Comparison of ENCODE assay signal across 8 cellular contexts in genomic region chr10:22002531-22003110, GRCh38. TPM values are rescaled to one million over a fixed set of nuclear protein-coding genes. Genes with fewer than 3 reads are reported as not detected.
A peak's percentile ranks its signal among the peaks of the same experiment; 100 is the strongest.
DNase-seq lines count a peak whose midpoint lies in the region; ATAC-seq and TF ChIP-seq lines count a peak whose summit lies in the region.

No MANE protein-coding gene starts in this region.

- H3K27me3 Mint-ChIP-seq in activated naive CD8-positive, alpha-beta T cell treated with anti-CD3 and anti-CD28 coated beads, Interleukin-2, amount 10 ng/mL, durations not matched to agents 7 days and 5 days: peaks cover 12% of the 10 kb centered on the region

- peak overlapping the region; percentile 98 for H3K4me3 Mint-ChIP-seq in activated naive CD8-positive, alpha-beta T cell treated with anti-CD3 and anti-CD28 coated beads, Interleukin-2, amount 10 ng/mL, durations not matched to agents 7 days and 5 days

- DNase-seq in NCI-H2227 (lab: John Stamatoyannopoulos, UW; ENCODE audit: unreplicated experiment): peak; percentile 31
- DNase-seq in NCI-H2227 treated with DMSO at 0.1 percent for 48 hours (lab: John Stamatoyannopoulos, UW): no peak
- no peak for DNase-seq in activated naive CD8-positive, alpha-beta T cell treated with anti-CD3 and anti-CD28 coated beads, Interleukin-2, amount 10 ng/mL, durations not matched to agents 7 days and 5 days
- no peak for DNase-seq in right cardiac atrium
- no peak for DNase-seq in gastrocnemius medialis
- no peak for DNase-seq in putamen (ENCODE audit: low spot score)

- no peak for TF ChIP-seq CTCF in KMS-11 (conservative IDR thresholded peaks at IDR 0.05; ENCODE audit: low read depth, low read length)
- no peak for TF ChIP-seq CTCF in gastrocnemius medialis (IDR thresholded peaks at IDR 0.05 in 4 of 5, conservative IDR thresholded peaks at IDR 0.05 in 1 of 5)

- no peaks in the 10 kb centered on the region for H3K9me3 ChIP-seq in right cardiac atrium (ENCODE audit: control insufficient read depth, low read length)
- H3K9me3 ChIP-seq in gastrocnemius medialis: no peaks in the 10 kb centered on the region

- in situ Hi-C loops in gastrocnemius medialis (cut with MboI; ENCODE audit: low sequenced_read_pairs in 4 of 4): loop anchor here (5.0 to 25.0 kb wide), 4 partner anchors 235 to 432 kb away; partner anchors contain the start of gene COMMD3 (in 3 of the 4)

- peaks cover 56% of the 10 kb centered on the region for H3K79me2 ChIP-seq in KMS-11 (ENCODE audit: insufficient read depth, low read depth)

- peak overlapping the region; percentile 97 for H3K27ac Mint-ChIP-seq in activated naive CD8-positive, alpha-beta T cell treated with anti-CD3 and anti-CD28 coated beads, Interleukin-2, amount 10 ng/mL, durations not matched to agents 7 days and 5 days

- H3K36me3 Mint-ChIP-seq in activated naive CD8-positive, alpha-beta T cell treated with anti-CD3 and anti-CD28 coated beads, Interleukin-2, amount 10 ng/mL, durations not matched to agents 7 days and 5 days: peaks cover 5% of the 10 kb centered on the region

- H2AFZ ChIP-seq in KMS-11 (ENCODE audit: low read depth): peak overlapping the region; percentile 74; the same call in 1 of the 2 replicates

- H3K27ac ChIP-seq in KMS-11 (peak overlapping the region; percentile 82), right cardiac atrium (ENCODE audit: low read length) (peak overlapping the region; percentile 49), gastrocnemius medialis (peak overlapping the region; percentile 82 to 96 (median 94))

- WGBS in right cardiac atrium: under 1% methylated on average over 17 of the region's 17 CpGs

- peaks cover 27% of the 10 kb centered on the region for H3K4me1 Mint-ChIP-seq in activated naive CD8-positive, alpha-beta T cell treated with anti-CD3 and anti-CD28 coated beads, Interleukin-2, amount 10 ng/mL, durations not matched to agents 7 days and 5 days

- peak overlapping the region; percentile 84 for H3K9ac ChIP-seq in KMS-11

- no peak overlapping the region for H3K4me3 ChIP-seq in KMS-11 (IDR thresholded peaks at IDR 0.05; ENCODE audit: insufficient read depth, low read depth, low read length)
- H3K4me3 ChIP-seq in right cardiac atrium (ENCODE audit: low read length): peak overlapping the region; percentile 76
- H3K4me3 ChIP-seq in gastrocnemius medialis: peak overlapping the region; percentile 74 to 88 (median 84)

- intact Hi-C loops in right cardiac atrium (cut with DNase I) (loop anchor here in 3 of 4 donors (5.0 to 10.0 kb wide), 4 partner anchors 222 to 1070 kb away; partner anchors contain the start of gene BMI1 (in 1 of the 3)), gastrocnemius medialis (cut with DNase I; ENCODE audit: low total_unique reads) (loop anchor here (1.0 to 5.0 kb wide), 9 partner anchors 84 to 1095 kb away; partner anchors contain the start of genes COMMD3, MSRB2 and PIP4K2A)

- no peaks in the 10 kb centered on the region; the same call in 1 of the 2 replicates for H4K20me1 ChIP-seq in KMS-11 (ENCODE audit: insufficient read depth)

- POLR2A ChIA-PET in activated naive CD8-positive, alpha-beta T cell treated with anti-CD3 and anti-CD28 coated beads, Interleukin-2, amount 10 ng/mL, durations not matched to agents 7 days and 5 days (lab: Charles Lee): interaction anchor here (0.6 to 2.6 kb wide), 12 partner anchors 9 to 1324 kb away, joined by 3 to 14 read pairs (median 4); partner anchors contain the start of gene COMMD3

- no peak for TF ChIP-seq POLR2A in gastrocnemius medialis (IDR thresholded peaks at IDR 0.05)

- H3K4me1 ChIP-seq in KMS-11 (ENCODE audit: low read depth, poor library complexity, severe bottlenecking) (peaks cover 54% of the 10 kb centered on the region), right cardiac atrium (ENCODE audit: control insufficient read depth, insufficient read depth, low read length) (no peaks in the 10 kb centered on the region), gastrocnemius medialis (peaks cover 14 to 18% of the 10 kb centered on the region in 2 donors)

- H3K36me3 ChIP-seq in KMS-11 (ENCODE audit: insufficient read depth) (no peaks in the 10 kb centered on the region), gastrocnemius medialis (no peaks in the 10 kb centered on the region)

- no peaks in the 10 kb centered on the region for H3K27me3 ChIP-seq in KMS-11 (ENCODE audit: insufficient read depth, low read depth)
- H3K27me3 ChIP-seq in right cardiac atrium (ENCODE audit: control insufficient read depth, insufficient read depth): no peaks in the 10 kb centered on the region
- H3K27me3 ChIP-seq in gastrocnemius medialis: no peaks in the 10 kb centered on the region

- H3K4me2 ChIP-seq in KMS-11: peak overlapping the region; percentile 81

- ATAC-seq in GM21723 (IDR thresholded peaks at IDR 0.05; ENCODE audit: unreplicated experiment) (peak; percentile 28), right cardiac atrium (peak; percentile 14 to 26), gastrocnemius medialis (peak; percentile 26 to 30)
- peak; percentile 11 for ATAC-seq in activated naive CD8-positive, alpha-beta T cell treated with anti-CD3 and anti-CD28 coated beads, Interleukin-2, amount 10 ng/mL, durations not matched to agents 7 days and 5 days (ENCODE audit: low read depth)

- peaks cover 2% of the 10 kb centered on the region for H3K9me3 Mint-ChIP-seq in activated naive CD8-positive, alpha-beta T cell treated with anti-CD3 and anti-CD28 coated beads, Interleukin-2, amount 10 ng/mL, durations not matched to agents 7 days and 5 days

RNA-seq across cellular contexts. Expression of gene DNAJC1, which starts 0.9 kb away (rescaled TPM):
- total RNA-seq in activated naive CD8-positive, alpha-beta T cell treated with anti-CD3 and anti-CD28 coated beads, Interleukin-2, amount 10 ng/mL, durations not matched to agents 7 days and 5 days: 10 to 100 TPM; 22.3 to 23.0 TPM
- 10 to 100 TPM; 13.9 to 21.4 (median 17.9) TPM for total RNA-seq in right cardiac atrium
- 14.0 TPM for polyA plus RNA-seq in right cardiac atrium
- total RNA-seq in gastrocnemius medialis: 10 to 100 TPM; 24.1 to 56.4 (median 35.7) TPM
